Comparison of ENCODE assay signal across 1 cellular context in genomic region chr1:103111926-103112325, GRCh38.
A peak's percentile ranks its signal among the peaks of the same experiment; 100 is the strongest.
TF ChIP-seq lines count a peak whose summit lies in the region.

No MANE protein-coding gene starts in this region.

TF ChIP-seq in SK-N-SH, 30 proteins besides CTCF, POLR2A, EP300 and RAD21:
- TF ChIP-seq GABPA (IDR thresholded peaks at IDR 0.05; ENCODE audit: low read depth) (no peak), RCOR1 (IDR thresholded peaks at IDR 0.05; ENCODE audit: low read length) (no peak), MAX (IDR thresholded peaks at IDR 0.05; ENCODE audit: low read depth) (no peak), NRF1 (IDR thresholded peaks at IDR 0.05; ENCODE audit: low read depth, low read length) (no peak), FOSL2 (IDR thresholded peaks at IDR 0.05; ENCODE audit: borderline replicate concordance, low read depth) (peak; percentile 34; the same call in 1 of the 2 replicates), JUND (IDR thresholded peaks at IDR 0.05) (0 out of 2 replicates have a peak, but pooled peaks have one; percentile 25), MEF2A (IDR thresholded peaks at IDR 0.05; ENCODE audit: borderline replicate concordance, low read depth) (no peak)
